10 cellular contexts compared by ENCODE assay signal in genomic region chr3:54870423-54870822, GRCh38. TPM values are rescaled to one million over a fixed set of nuclear protein-coding genes. Genes with fewer than 3 reads are reported as not detected.
DNase-seq lines count a peak whose midpoint lies in the region; ATAC-seq and TF ChIP-seq lines count a peak whose summit lies in the region.
"Had no signal": no experiment of that assay in that cellular context is flagged by ENCODE, and none has a peak within 500 bp of the region (broad histone marks: within the 10 kb centered on the region; RNA-seq: fewer than 3 reads in every experiment).

No MANE protein-coding gene starts in this region.

- peak in 2 of 3 experiments; percentile 4 to 56 for DNase-seq in NCI-H1417 (lab: John Stamatoyannopoulos, UW)
- DNase-seq in NCI-H1417 treated with DMSO at 0.1 percent for 48 hours (lab: John Stamatoyannopoulos, UW): no peak
- DNase-seq in RPMI8226: peak; percentile 11
- DNase-seq in fibroblast of villous mesenchyme (ENCODE audit: low read depth): peak; percentile 90
- DNase-seq in progenitor cell of endocrine pancreas (ENCODE audit: low spot score, unreplicated experiment): no peak
- DNase-seq in T-helper 2 cell: no peak
- DNase-seq in NCI-H187 (lab: John Stamatoyannopoulos, UW): no peak

- H3K4me1 Mint-ChIP-seq in progenitor cell of endocrine pancreas (ENCODE audit: low read depth): no peaks in the 10 kb centered on the region
- H3K4me1 Mint-ChIP-seq: B cell had no signal

- H3K36me3 Mint-ChIP-seq in progenitor cell of endocrine pancreas (ENCODE audit: insufficient read depth): no peaks in the 10 kb centered on the region

- no peak overlapping the region for H3K4me3 ChIP-seq in fibroblast of villous mesenchyme (ENCODE audit: low read depth, low read length)

- peaks cover 15% of the 10 kb centered on the region for H3K27me3 Mint-ChIP-seq in progenitor cell of endocrine pancreas
- H3K27me3 Mint-ChIP-seq: B cell had no signal

- TF ChIP-seq CTCF in fibroblast of villous mesenchyme (IDR thresholded peaks at IDR 0.05; ENCODE audit: insufficient read depth, low read depth, low read length) (peak; percentile 67), progenitor cell of endocrine pancreas (IDR thresholded peaks at IDR 0.05; ENCODE audit: unreplicated experiment) (peak; percentile 56)

- H3K4me3 Mint-ChIP-seq in progenitor cell of endocrine pancreas (ENCODE audit: low read depth): no peak overlapping the region
- H3K4me3 Mint-ChIP-seq: B cell had no signal

- no peaks in the 10 kb centered on the region for H3K9me3 Mint-ChIP-seq in progenitor cell of endocrine pancreas (ENCODE audit: low read depth)

- no peak overlapping the region for H3K27ac Mint-ChIP-seq in progenitor cell of endocrine pancreas
- H3K27ac Mint-ChIP-seq: B cell had no signal

- no peak for ATAC-seq in HG03457 (IDR thresholded peaks at IDR 0.05; ENCODE audit: unreplicated experiment)

RNA-seq across cellular contexts. Expression of gene LRTM1, which starts 57.4 kb away (rescaled TPM):
- not detected in 2 replicates for total RNA-seq in fibroblast of villous mesenchyme
- not detected in 2 replicates for total RNA-seq in progenitor cell of endocrine pancreas
- total RNA-seq: B cell; T-helper 2 cell treated with Interferon-gamma antibody and Interleukin-4, amounts not matched to agents 100 ng/mL and 5 ng/mL, for 36 hours had no signal

Comparison
In these comparisons a context has a peak if more than half of its experiments do, and no peak if none do; other contexts are left out.
1. DNase-seq: peak in NCI-H1417 (2 of 3), RPMI8226 (single experiment) and fibroblast of villous mesenchyme (single experiment); none in NCI-H1417 treated with DMSO at 0.1 percent for 48 hours (single experiment), progenitor cell of endocrine pancreas (single experiment), T-helper 2 cell (0 of 5) and NCI-H187 (0 of 2).